Comparison of ENCODE assay signal across 1 cellular context in the genomic region with DNA sequence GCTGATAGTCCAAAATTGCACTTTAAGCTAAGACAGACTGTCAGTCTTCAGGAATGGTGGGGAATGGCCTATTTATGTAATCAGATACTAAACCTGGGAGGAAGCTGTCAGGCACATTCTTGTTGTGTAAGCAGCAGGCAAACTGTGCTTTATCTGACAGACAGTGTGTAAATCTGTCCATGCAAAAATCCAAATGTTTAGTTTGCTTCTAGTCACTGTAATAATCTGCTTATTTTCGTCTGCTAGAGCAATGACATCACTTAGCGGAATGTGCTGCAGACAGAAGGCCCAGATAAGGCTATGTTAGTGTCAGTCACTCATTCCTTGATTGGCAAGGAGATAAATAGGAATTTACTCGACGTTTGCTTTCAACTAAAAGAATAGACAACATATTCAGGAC.
A peak's percentile ranks its signal among the peaks of the same experiment; 100 is the strongest.
TF ChIP-seq lines count a peak whose summit lies in the region.

No MANE protein-coding gene starts in this region.

TF ChIP-seq in K562, 482 proteins besides CTCF, POLR2A, EP300 and RAD21 (continued from another document and continues in another):
- TF ChIP-seq ZBTB34 (CRISPR knock-in tag; IDR thresholded peaks at IDR 0.05), result no peak
- TF ChIP-seq, protein P1, sequence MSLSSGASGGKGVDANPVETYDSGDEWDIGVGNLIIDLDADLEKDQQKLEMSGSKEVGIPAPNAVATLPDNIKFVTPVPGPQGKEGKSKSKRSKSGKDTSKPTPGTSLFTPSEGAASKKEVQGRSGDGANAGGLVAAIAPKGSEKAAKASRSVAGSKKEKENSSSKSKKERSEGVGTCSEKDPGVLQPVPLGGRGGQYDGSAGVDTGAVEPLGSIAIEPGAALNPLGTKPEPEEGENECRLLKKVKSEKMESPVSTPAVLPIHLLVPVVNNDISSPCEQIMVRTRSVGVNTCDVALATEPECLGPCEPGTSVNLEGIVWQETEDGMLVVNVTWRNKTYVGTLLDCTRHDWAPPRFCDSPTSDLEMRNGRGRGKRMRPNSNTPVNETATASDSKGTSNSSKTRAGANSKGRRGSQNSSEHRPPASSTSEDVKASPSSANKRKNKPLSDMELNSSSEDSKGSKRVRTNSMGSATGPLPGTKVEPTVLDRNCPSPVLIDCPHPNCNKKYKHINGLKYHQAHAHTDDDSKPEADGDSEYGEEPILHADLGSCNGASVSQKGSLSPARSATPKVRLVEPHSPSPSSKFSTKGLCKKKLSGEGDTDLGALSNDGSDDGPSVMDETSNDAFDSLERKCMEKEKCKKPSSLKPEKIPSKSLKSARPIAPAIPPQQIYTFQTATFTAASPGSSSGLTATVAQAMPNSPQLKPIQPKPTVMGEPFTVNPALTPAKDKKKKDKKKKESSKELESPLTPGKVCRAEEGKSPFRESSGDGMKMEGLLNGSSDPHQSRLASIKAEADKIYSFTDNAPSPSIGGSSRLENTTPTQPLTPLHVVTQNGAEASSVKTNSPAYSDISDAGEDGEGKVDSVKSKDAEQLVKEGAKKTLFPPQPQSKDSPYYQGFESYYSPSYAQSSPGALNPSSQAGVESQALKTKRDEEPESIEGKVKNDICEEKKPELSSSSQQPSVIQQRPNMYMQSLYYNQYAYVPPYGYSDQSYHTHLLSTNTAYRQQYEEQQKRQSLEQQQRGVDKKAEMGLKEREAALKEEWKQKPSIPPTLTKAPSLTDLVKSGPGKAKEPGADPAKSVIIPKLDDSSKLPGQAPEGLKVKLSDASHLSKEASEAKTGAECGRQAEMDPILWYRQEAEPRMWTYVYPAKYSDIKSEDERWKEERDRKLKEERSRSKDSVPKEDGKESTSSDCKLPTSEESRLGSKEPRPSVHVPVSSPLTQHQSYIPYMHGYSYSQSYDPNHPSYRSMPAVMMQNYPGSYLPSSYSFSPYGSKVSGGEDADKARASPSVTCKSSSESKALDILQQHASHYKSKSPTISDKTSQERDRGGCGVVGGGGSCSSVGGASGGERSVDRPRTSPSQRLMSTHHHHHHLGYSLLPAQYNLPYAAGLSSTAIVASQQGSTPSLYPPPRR (CRISPR knock-in tag; IDR thresholded peaks at IDR 0.05; ENCODE audit: borderline replicate concordance), result no peak
- no peak for TF ChIP-seq ZNF444 (CRISPR knock-in tag; IDR thresholded peaks at IDR 0.05)
- TF ChIP-seq SIN3B (IDR thresholded peaks at IDR 0.05; ENCODE audit: low read depth), result no peak
- TF ChIP-seq TCF3 (CRISPR knock-in tag; IDR thresholded peaks at IDR 0.05), result 0 out of 2 replicates have a peak, but pooled peaks have one; percentile 29
- TF ChIP-seq, protein P2, sequence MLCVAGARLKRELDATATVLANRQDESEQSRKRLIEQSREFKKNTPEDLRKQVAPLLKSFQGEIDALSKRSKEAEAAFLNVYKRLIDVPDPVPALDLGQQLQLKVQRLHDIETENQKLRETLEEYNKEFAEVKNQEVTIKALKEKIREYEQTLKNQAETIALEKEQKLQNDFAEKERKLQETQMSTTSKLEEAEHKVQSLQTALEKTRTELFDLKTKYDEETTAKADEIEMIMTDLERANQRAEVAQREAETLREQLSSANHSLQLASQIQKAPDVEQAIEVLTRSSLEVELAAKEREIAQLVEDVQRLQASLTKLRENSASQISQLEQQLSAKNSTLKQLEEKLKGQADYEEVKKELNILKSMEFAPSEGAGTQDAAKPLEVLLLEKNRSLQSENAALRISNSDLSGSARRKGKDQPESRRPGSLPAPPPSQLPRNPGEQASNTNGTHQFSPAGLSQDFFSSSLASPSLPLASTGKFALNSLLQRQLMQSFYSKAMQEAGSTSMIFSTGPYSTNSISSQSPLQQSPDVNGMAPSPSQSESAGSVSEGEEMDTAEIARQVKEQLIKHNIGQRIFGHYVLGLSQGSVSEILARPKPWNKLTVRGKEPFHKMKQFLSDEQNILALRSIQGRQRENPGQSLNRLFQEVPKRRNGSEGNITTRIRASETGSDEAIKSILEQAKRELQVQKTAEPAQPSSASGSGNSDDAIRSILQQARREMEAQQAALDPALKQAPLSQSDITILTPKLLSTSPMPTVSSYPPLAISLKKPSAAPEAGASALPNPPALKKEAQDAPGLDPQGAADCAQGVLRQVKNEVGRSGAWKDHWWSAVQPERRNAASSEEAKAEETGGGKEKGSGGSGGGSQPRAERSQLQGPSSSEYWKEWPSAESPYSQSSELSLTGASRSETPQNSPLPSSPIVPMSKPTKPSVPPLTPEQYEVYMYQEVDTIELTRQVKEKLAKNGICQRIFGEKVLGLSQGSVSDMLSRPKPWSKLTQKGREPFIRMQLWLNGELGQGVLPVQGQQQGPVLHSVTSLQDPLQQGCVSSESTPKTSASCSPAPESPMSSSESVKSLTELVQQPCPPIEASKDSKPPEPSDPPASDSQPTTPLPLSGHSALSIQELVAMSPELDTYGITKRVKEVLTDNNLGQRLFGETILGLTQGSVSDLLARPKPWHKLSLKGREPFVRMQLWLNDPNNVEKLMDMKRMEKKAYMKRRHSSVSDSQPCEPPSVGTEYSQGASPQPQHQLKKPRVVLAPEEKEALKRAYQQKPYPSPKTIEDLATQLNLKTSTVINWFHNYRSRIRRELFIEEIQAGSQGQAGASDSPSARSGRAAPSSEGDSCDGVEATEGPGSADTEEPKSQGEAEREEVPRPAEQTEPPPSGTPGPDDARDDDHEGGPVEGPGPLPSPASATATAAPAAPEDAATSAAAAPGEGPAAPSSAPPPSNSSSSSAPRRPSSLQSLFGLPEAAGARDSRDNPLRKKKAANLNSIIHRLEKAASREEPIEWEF (CRISPR knock-in tag; IDR thresholded peaks at IDR 0.05), result no peak
- TF ChIP-seq, protein P3, sequence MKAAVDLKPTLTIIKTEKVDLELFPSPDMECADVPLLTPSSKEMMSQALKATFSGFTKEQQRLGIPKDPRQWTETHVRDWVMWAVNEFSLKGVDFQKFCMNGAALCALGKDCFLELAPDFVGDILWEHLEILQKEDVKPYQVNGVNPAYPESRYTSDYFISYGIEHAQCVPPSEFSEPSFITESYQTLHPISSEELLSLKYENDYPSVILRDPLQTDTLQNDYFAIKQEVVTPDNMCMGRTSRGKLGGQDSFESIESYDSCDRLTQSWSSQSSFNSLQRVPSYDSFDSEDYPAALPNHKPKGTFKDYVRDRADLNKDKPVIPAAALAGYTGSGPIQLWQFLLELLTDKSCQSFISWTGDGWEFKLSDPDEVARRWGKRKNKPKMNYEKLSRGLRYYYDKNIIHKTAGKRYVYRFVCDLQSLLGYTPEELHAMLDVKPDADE (conservative IDR thresholded peaks at IDR 0.05; ENCODE audit: control insufficient read depth, low read depth, low read length), result no peak
- TF ChIP-seq RBM39 (optimal IDR thresholded peaks at IDR 0.05; ENCODE audit: low read depth, low read length), result no peak
- TF ChIP-seq, protein P4, sequence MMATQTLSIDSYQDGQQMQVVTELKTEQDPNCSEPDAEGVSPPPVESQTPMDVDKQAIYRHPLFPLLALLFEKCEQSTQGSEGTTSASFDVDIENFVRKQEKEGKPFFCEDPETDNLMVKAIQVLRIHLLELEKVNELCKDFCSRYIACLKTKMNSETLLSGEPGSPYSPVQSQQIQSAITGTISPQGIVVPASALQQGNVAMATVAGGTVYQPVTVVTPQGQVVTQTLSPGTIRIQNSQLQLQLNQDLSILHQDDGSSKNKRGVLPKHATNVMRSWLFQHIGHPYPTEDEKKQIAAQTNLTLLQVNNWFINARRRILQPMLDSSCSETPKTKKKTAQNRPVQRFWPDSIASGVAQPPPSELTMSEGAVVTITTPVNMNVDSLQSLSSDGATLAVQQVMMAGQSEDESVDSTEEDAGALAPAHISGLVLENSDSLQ (IDR thresholded peaks at IDR 0.05), result peak; percentile 91
- TF ChIP-seq, protein P5, sequence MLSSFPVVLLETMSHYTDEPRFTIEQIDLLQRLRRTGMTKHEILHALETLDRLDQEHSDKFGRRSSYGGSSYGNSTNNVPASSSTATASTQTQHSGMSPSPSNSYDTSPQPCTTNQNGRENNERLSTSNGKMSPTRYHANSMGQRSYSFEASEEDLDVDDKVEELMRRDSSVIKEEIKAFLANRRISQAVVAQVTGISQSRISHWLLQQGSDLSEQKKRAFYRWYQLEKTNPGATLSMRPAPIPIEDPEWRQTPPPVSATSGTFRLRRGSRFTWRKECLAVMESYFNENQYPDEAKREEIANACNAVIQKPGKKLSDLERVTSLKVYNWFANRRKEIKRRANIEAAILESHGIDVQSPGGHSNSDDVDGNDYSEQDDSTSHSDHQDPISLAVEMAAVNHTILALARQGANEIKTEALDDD (IDR thresholded peaks at IDR 0.05), result no peak
- TF ChIP-seq SAFB (IDR thresholded peaks at IDR 0.05; ENCODE audit: borderline replicate concordance, low read depth, low read length), result no peak
- TF ChIP-seq ARID1B (IDR thresholded peaks at IDR 0.05), result peak; percentile 50
- TF ChIP-seq CREM (IDR thresholded peaks at IDR 0.05; ENCODE audit: low read depth), result peak; percentile 40; the same call in 1 of the 2 replicates
- TF ChIP-seq JUN (IDR thresholded peaks at IDR 0.05; ENCODE audit: borderline replicate concordance, low read depth, low read length), result 0 out of 2 replicates have a peak, but pooled peaks have one; percentile 41
- no peak for TF ChIP-seq JUN (CRISPR knock-in tag; IDR thresholded peaks at IDR 0.05; ENCODE audit: borderline replicate concordance)
- no peak for TF ChIP-seq PRDM10 (IDR thresholded peaks at IDR 0.05; ENCODE audit: partially characterized antibody)
- TF ChIP-seq HOXB6 (CRISPR knock-in tag; IDR thresholded peaks at IDR 0.05; ENCODE audit: borderline replicate concordance), result no peak
- TF ChIP-seq, protein P6, sequence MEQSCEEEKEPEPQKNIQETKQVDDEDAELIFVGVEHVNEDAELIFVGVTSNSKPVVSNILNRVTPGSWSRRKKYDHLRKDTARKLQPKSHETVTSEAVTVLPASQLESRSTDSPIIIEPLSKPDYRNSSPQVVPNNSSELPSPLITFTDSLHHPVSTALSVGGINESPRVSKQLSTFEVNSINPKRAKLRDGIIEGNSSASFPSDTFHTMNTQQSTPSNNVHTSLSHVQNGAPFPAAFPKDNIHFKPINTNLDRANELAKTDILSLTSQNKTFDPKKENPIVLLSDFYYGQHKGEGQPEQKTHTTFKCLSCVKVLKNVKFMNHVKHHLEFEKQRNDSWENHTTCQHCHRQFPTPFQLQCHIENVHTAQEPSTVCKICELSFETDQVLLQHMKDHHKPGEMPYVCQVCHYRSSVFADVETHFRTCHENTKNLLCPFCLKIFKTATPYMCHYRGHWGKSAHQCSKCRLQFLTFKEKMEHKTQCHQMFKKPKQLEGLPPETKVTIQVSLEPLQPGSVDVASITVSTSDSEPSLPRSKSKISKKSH (CRISPR knock-in tag; IDR thresholded peaks at IDR 0.05), result no peak
- TF ChIP-seq HDAC8 (tag; IDR thresholded peaks at IDR 0.05), result no peak
- TF ChIP-seq, protein P7, sequence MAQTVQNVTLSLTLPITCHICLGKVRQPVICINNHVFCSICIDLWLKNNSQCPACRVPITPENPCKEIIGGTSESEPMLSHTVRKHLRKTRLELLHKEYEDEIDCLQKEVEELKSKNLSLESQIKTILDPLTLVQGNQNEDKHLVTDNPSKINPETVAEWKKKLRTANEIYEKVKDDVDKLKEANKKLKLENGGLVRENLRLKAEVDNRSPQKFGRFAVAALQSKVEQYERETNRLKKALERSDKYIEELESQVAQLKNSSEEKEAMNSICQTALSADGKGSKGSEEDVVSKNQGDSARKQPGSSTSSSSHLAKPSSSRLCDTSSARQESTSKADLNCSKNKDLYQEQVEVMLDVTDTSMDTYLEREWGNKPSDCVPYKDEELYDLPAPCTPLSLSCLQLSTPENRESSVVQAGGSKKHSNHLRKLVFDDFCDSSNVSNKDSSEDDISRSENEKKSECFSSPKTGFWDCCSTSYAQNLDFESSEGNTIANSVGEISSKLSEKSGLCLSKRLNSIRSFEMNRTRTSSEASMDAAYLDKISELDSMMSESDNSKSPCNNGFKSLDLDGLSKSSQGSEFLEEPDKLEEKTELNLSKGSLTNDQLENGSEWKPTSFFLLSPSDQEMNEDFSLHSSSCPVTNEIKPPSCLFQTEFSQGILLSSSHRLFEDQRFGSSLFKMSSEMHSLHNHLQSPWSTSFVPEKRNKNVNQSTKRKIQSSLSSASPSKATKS (CRISPR knock-in tag; IDR thresholded peaks at IDR 0.05), result no peak
- TF ChIP-seq, protein P8, sequence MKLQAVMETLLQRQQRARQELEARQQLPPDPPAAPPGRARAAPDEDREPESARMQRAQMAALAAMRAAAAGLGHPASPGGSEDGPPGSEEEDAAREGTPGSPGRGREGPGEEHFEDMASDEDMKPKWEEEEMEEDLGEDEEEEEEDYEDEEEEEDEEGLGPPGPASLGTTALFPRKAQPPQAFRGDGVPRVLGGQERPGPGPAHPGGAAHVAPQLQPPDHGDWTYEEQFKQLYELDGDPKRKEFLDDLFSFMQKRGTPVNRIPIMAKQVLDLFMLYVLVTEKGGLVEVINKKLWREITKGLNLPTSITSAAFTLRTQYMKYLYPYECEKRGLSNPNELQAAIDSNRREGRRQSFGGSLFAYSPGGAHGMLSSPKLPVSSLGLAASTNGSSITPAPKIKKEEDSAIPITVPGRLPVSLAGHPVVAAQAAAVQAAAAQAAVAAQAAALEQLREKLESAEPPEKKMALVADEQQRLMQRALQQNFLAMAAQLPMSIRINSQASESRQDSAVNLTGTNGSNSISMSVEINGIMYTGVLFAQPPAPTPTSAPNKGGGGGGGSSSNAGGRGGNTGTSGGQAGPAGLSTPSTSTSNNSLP (IDR thresholded peaks at IDR 0.05; ENCODE audit: borderline replicate concordance, low read depth, low read length), result no peak
- TF ChIP-seq NCOA6 (IDR thresholded peaks at IDR 0.05), result no peak
- 0 out of 2 replicates have a peak, but pooled peaks have one; percentile 16 for TF ChIP-seq NCOR1 (IDR thresholded peaks at IDR 0.05)
- no peak for TF ChIP-seq DDX20 (tag; IDR thresholded peaks at IDR 0.05; ENCODE audit: low read depth)
